1 cellular context compared by ENCODE assay signal in genomic region chr17:66416207-66416940, GRCh38.
TF ChIP-seq lines count a peak whose summit lies in the region.

No MANE protein-coding gene starts in this region.

TF ChIP-seq in A549, 52 proteins besides CTCF, POLR2A, EP300 and RAD21 (continued from another document):
- TF ChIP-seq REST (IDR thresholded peaks at IDR 0.05) (no peak), ZFP36 (IDR thresholded peaks at IDR 0.05; ENCODE audit: borderline replicate concordance, partially characterized antibody) (no peak), JUN (IDR thresholded peaks at IDR 0.05) (no peak), SMC3 (IDR thresholded peaks at IDR 0.05) (no peak), BHLHE40 (IDR thresholded peaks at IDR 0.05; ENCODE audit: low read depth, low read length) (no peak), FOSL2 (IDR thresholded peaks at IDR 0.05) (no peak), FOSL2 (CRISPR knock-in tag; IDR thresholded peaks at IDR 0.05) (no peak), RNF2 (IDR thresholded peaks at IDR 0.05; ENCODE audit: borderline replicate concordance, low read depth) (no peak), ESRRA (IDR thresholded peaks at IDR 0.05; ENCODE audit: borderline replicate concordance, low read length) (no peak), HOXB5 (CRISPR knock-in tag; IDR thresholded peaks at IDR 0.05) (no peak), PHF8 (IDR thresholded peaks at IDR 0.05; ENCODE audit: borderline replicate concordance, low read depth) (no peak), FOXS1 (CRISPR knock-in tag; IDR thresholded peaks at IDR 0.05) (no peak)
